In genomic region chr14:74638066-74638465, GRCh38 we compare ENCODE assay signal across 17 cellular contexts. TPM values are rescaled to one million over a fixed set of nuclear protein-coding genes. Genes with fewer than 3 reads are reported as not detected.
DNase-seq lines count a peak whose midpoint lies in the region; ATAC-seq, FAIRE-seq and TF ChIP-seq lines count a peak whose summit lies in the region.
"Had no signal": no experiment of that assay in that cellular context is flagged by ENCODE, and none has a peak within 500 bp of the region (broad histone marks: within the 10 kb centered on the region; RNA-seq: fewer than 3 reads in every experiment).

No MANE protein-coding gene starts in this region.

- CTCF ChIA-PET in GM12878 (lab: Yijun Ruan, JAX): interaction anchor here (0.6 to 1.9 kb wide), 5 partner anchors 14 to 26 kb away, joined by 3 to 7 read pairs (median 5); partner anchors contain the start of gene LTBP2

- no TSS peak for BruUV-seq in GM12878 (replicated peaks; lab: Mats Ljungman, UMichigan)

- no peak for TF ChIP-seq RAD21 in GM12878 (IDR thresholded peaks at IDR 0.05; ENCODE audit: insufficient read depth, low read depth, low read length)

- H3K9me3 ChIP-seq in GM12878 (replicated peaks; ENCODE audit: control insufficient read depth, insufficient read depth, low read length) (no peaks in the 10 kb centered on the region), esophagus squamous epithelium (no peaks in the 10 kb centered on the region), pancreas (no peaks in the 10 kb centered on the region)

- no peaks in the 10 kb centered on the region for H3K4me1 ChIP-seq in GM12878 (ENCODE audit: control insufficient read depth, insufficient read depth, low read length)
- peaks cover 0 to 32% (median 14%) of the 10 kb centered on the region in 3 donors for H3K4me1 ChIP-seq in esophagus squamous epithelium
- H3K4me1 ChIP-seq in pancreas: peaks cover 0 to 4% (median 0%) of the 10 kb centered on the region in 3 donors
- H3K4me1 ChIP-seq: parathyroid adenoma had no signal

- H4K20me1 ChIP-seq in GM12878 (ENCODE audit: control insufficient read depth, insufficient read depth): no peaks in the 10 kb centered on the region

- no peak overlapping the region for H3K4me2 ChIP-seq in GM12878 (ENCODE audit: control insufficient read depth, insufficient read depth)

- intact Hi-C loops in GM12878 (cut with micrococcal nuclease; ENCODE audit: unreplicated experiment) (no loop called here), esophagus squamous epithelium (cut with DNase I) (no loop called here), pancreas (cut with DNase I) (no loop called here)

- no peak for TF ChIP-seq CTCF in GM12878 (IDR thresholded peaks at IDR 0.05 in 2 of 3, conservative IDR thresholded peaks at IDR 0.05 in 1 of 3; ENCODE audit: control insufficient read depth in 2 of 3, extremely low read depth in 1 of 3, insufficient read depth in 1 of 3, low read depth in 3 of 3, low read length in 3 of 3)
- TF ChIP-seq CTCF in osteocyte (IDR thresholded peaks at IDR 0.05): no peak
- TF ChIP-seq CTCF in esophagus squamous epithelium (IDR thresholded peaks at IDR 0.05): no peak
- TF ChIP-seq CTCF in pancreas (IDR thresholded peaks at IDR 0.05): no peak

- H3K9ac ChIP-seq in GM12878 (ENCODE audit: control insufficient read depth, insufficient read depth, low read length): no peak overlapping the region
- H3K9ac ChIP-seq: parathyroid adenoma had no signal

- H3K27me3 Mint-ChIP-seq in osteocyte (ENCODE audit: unreplicated experiment): no peaks in the 10 kb centered on the region
- H3K27me3 Mint-ChIP-seq: central memory CD8-positive, alpha-beta T cell had no signal

- in situ Hi-C loops in GM12878 (cut with MboI): no loop called here

- ATAC-seq in GM12878 (peak; percentile 68), pancreas (no peak)
- no peak for ATAC-seq in stimulated activated effector memory CD8-positive, alpha-beta T cell treated with anti-CD3 and anti-CD28 coated beads, Interleukin-12 subunit alpha, Interleukin-12 subunit beta, amount 100 ng/mL, for 72 hours
- ATAC-seq: activated T-helper 17 cell treated with anti-CD3 and anti-CD28 coated beads, Interleukin-2, amount 50 U/mL, for 72 hours; left colon had no signal

- TF ChIP-seq POLR2A in GM12878 (IDR thresholded peaks at IDR 0.05; ENCODE audit: low read depth, low read length) (no peak), esophagus squamous epithelium (IDR thresholded peaks at IDR 0.05) (no peak)

- H3K79me2 ChIP-seq in GM12878 (ENCODE audit: control insufficient read depth, insufficient read depth, low read length): no peaks in the 10 kb centered on the region
- H3K79me2 ChIP-seq: parathyroid adenoma had no signal

- SMC1A ChIA-PET in GM12878 (lab: Charles Lee; ENCODE audit: uncharacterized antibody, unreplicated experiment): interaction anchor here (0.5 to 1.8 kb wide), 2 partner anchors 29 kb away, joined by 3 to 7 read pairs; no protein-coding TSS in a partner anchor

- H3K27ac Mint-ChIP-seq in osteocyte (ENCODE audit: unreplicated experiment): peak overlapping the region; percentile 27
- no peak overlapping the region for H3K27ac Mint-ChIP-seq in stimulated activated effector memory CD8-positive, alpha-beta T cell treated with anti-CD3 and anti-CD28 coated beads, Interleukin-12 subunit alpha, Interleukin-12 subunit beta, amount 100 ng/mL, for 72 hours
- H3K27ac Mint-ChIP-seq: activated T-helper 17 cell treated with anti-CD3 and anti-CD28 coated beads, Interleukin-2, amount 50 U/mL, for 72 hours; B cell had no signal

- POLR2A ChIA-PET in GM12878 (lab: Charles Lee): no interaction called here

- no peak overlapping the region for H3K27ac ChIP-seq in GM12878 (ENCODE audit: control insufficient read depth, insufficient read depth)
- H3K27ac ChIP-seq in esophagus squamous epithelium: peak overlapping the region in 1 of 4 donors; percentile 50
- H3K27ac ChIP-seq in pancreas: no peak overlapping the region
- H3K27ac ChIP-seq: parathyroid adenoma had no signal

- H3K27me3 ChIP-seq in GM12878 (replicated peaks in 1 of 2; ENCODE audit: control insufficient read depth in 2 of 2, insufficient read depth in 2 of 2, low read length in 1 of 2) (peaks cover 0 to 1% of the 10 kb centered on the region in 2 experiments; a peak in 2 of 4 replicates), esophagus squamous epithelium (peaks cover 0 to 11% (median 0%) of the 10 kb centered on the region in 4 donors), pancreas (no peaks in the 10 kb centered on the region)

- no peaks in the 10 kb centered on the region for H3K36me3 Mint-ChIP-seq in osteocyte (ENCODE audit: unreplicated experiment)
- no peaks in the 10 kb centered on the region for H3K36me3 Mint-ChIP-seq in stimulated activated effector memory CD8-positive, alpha-beta T cell treated with anti-CD3 and anti-CD28 coated beads, Interleukin-12 subunit alpha, Interleukin-12 subunit beta, amount 100 ng/mL, for 72 hours

- 35% methylated on average over 7 of the region's 7 CpGs for WGBS in GM12878 (ENCODE audit: insufficient coverage, insufficient replicate concordance, low lambda C conversion rate, missing lambda C conversion rate)
- WGBS in esophagus squamous epithelium, 2 donors: 53 to 66% methylated on average over 6 of the region's 7 CpGs
- 66 to 68% methylated on average over 7 of the region's 7 CpGs for WGBS in pancreas, 2 donors

- no peak overlapping the region for H3K4me3 Mint-ChIP-seq in osteocyte (ENCODE audit: unreplicated experiment)
- H3K4me3 Mint-ChIP-seq in stimulated activated effector memory CD8-positive, alpha-beta T cell treated with anti-CD3 and anti-CD28 coated beads, Interleukin-12 subunit alpha, Interleukin-12 subunit beta, amount 100 ng/mL, for 72 hours: no peak overlapping the region
- H3K4me3 Mint-ChIP-seq: activated T-helper 17 cell treated with anti-CD3 and anti-CD28 coated beads, Interleukin-2, amount 50 U/mL, for 72 hours; B cell; central memory CD8-positive, alpha-beta T cell had no signal

- no peak for TF ChIP-seq EP300 in GM12878 (IDR thresholded peaks at IDR 0.05; ENCODE audit: borderline replicate concordance in 1 of 2, control insufficient read depth in 1 of 2, low read depth in 2 of 2, low read length in 2 of 2)

- no peak overlapping the region for H2AFZ ChIP-seq in GM12878 (ENCODE audit: control insufficient read depth, low read depth, low read length)
- H2AFZ ChIP-seq: parathyroid adenoma had no signal

- H3K36me3 ChIP-seq in GM12878 (ENCODE audit: control insufficient read depth in 2 of 2, insufficient read depth in 2 of 2, low read length in 1 of 2) (no peaks in the 10 kb centered on the region), esophagus squamous epithelium (no peaks in the 10 kb centered on the region), pancreas (no peaks in the 10 kb centered on the region)

- RAD21 ChIA-PET in GM12878 (lab: Charles Lee; ENCODE audit: unreplicated experiment): interaction anchor here (1.1 to 1.3 kb wide), 2 partner anchors 23 to 29 kb away, joined by 3 to 4 read pairs; no protein-coding TSS in a partner anchor

- DNase-seq in DMS 273 treated with DMSO at 0.1 percent for 48 hours (lab: John Stamatoyannopoulos, UW) (peak; percentile 43), NCI-H2171 (lab: John Stamatoyannopoulos, UW) (peak; percentile 83), GM12878 (ENCODE audit: low read depth, low spot score) (no peak), osteocyte (ENCODE audit: extremely low spot score, unreplicated experiment) (no peak), esophagus squamous epithelium (lab: John Stamatoyannopoulos, UW) (no peak), pancreas (no peak)
- no peak for DNase-seq in stimulated activated effector memory CD8-positive, alpha-beta T cell treated with anti-CD3 and anti-CD28 coated beads, Interleukin-12 subunit alpha, Interleukin-12 subunit beta, amount 100 ng/mL, for 72 hours (ENCODE audit: low spot score in 2 of 2)
- DNase-seq: foreskin fibroblast; GDM1; left colon; NK-92 treated with Interleukin-12 subunit alpha and Interleukin-12 subunit beta, amount 100 ng/mL, for 24 hours; stimulated activated CD4-positive, alpha-beta T cell treated with anti-CD3 and anti-CD28 coated beads, Interleukin-4, amount 100 ng/mL, for 1 hour had no signal

- peaks cover 43% of the 10 kb centered on the region for H3K4me1 Mint-ChIP-seq in osteocyte (ENCODE audit: unreplicated experiment)
- peaks cover 7% of the 10 kb centered on the region for H3K4me1 Mint-ChIP-seq in stimulated activated effector memory CD8-positive, alpha-beta T cell treated with anti-CD3 and anti-CD28 coated beads, Interleukin-12 subunit alpha, Interleukin-12 subunit beta, amount 100 ng/mL, for 72 hours
- H3K4me1 Mint-ChIP-seq: activated T-helper 17 cell treated with anti-CD3 and anti-CD28 coated beads, Interleukin-2, amount 50 U/mL, for 72 hours; B cell had no signal

- no peaks in the 10 kb centered on the region for H3K9me3 Mint-ChIP-seq in osteocyte (ENCODE audit: unreplicated experiment)
- no peaks in the 10 kb centered on the region for H3K9me3 Mint-ChIP-seq in stimulated activated effector memory CD8-positive, alpha-beta T cell treated with anti-CD3 and anti-CD28 coated beads, Interleukin-12 subunit alpha, Interleukin-12 subunit beta, amount 100 ng/mL, for 72 hours
- H3K9me3 Mint-ChIP-seq: activated T-helper 17 cell treated with anti-CD3 and anti-CD28 coated beads, Interleukin-2, amount 50 U/mL, for 72 hours; central memory CD8-positive, alpha-beta T cell had no signal

- FAIRE-seq in GM12878 (lab: Jason Lieb, UNC) (no peak), pancreas (lab: Jason Lieb, UNC) (no peak)
- FAIRE-seq: H1 had no signal

- H3K4me3 ChIP-seq in GM12878 (no peak overlapping the region), esophagus squamous epithelium (no peak overlapping the region), pancreas (no peak overlapping the region)

RNA-seq across cellular contexts. Expression of gene LTBP2, which starts 26.0 kb away (rescaled TPM):
- total RNA-seq in GM12878 (2013; cell fraction: nucleolus; rRNA removed): 0.86 and 0.95 TPM in 2 replicates
- total RNA-seq in GM12878 (2014; rRNA removed) (0.06 and 0.16 TPM in 2 replicates), GM12878 (2014; rRNA removed; fragmentation: Illumina TruSeq; extraction: Trizol) (under 0.01 TPM in 1 of 2 replicates, not detected in the other), GM12878 (2021) (0.10 and 0.16 TPM in 2 replicates), osteocyte (377 and 379 TPM in 2 replicates), esophagus squamous epithelium (10 to 100 TPM; 10.3 to 41.6 (median 17.0) TPM), pancreas (10 to 100 TPM in 2 of 6 donors, 1 to 10 TPM in 4; 3.3 to 18.1 (median 5.5) TPM)
- 0.04 TPM for polyA plus RNA-seq in GM12878 (2011; ENCODE audit: low read depth)
- polyA plus RNA-seq in GM12878 (2011; rRNA removed) (0.05 and 0.10 TPM in 2 replicates), GM12878 (2014; fragmentation: Illumina TruSeq; extraction: Trizol) (0.03 TPM in 1 of 2 replicates, not detected in the other), GM12878 (2014; fragmentation: Nextera tagmentation; extraction: Ambion mirVana) (under 1 TPM; 0.05 to 0.07 TPM), GM12878 (2014; rRNA removed) (0.05 and 0.20 TPM in 2 replicates), GM12878 (2016; fragmentation: Nextera tagmentation; extraction: Ambion mirVana) (under 1 TPM; 0.08 to 0.23 TPM), pancreas (1 to 10 TPM; 1.8 to 2.5 TPM)
- 0.06 and 0.08 TPM in 2 replicates for polyA plus RNA-seq in GM12878 (2011; cell fraction: cytosol; rRNA removed)
- polyA plus RNA-seq in GM12878 (2011; cell fraction: nucleus; rRNA removed): 0.38 and 0.78 TPM in 2 replicates
- 0.06 and 0.15 TPM in 2 replicates for polyA plus RNA-seq in GM12878 (2012)
- under 0.01 and 0.26 TPM in 2 replicates for polyA minus RNA-seq in GM12878 (2011; rRNA and poly(A)+ RNA removed)
- polyA minus RNA-seq in GM12878 (2011; cell fraction: cytosol; rRNA and poly(A)+ RNA removed): not detected in 2 replicates
- polyA minus RNA-seq in GM12878 (2011; cell fraction: nucleus; rRNA and poly(A)+ RNA removed): 0.19 and 0.36 TPM in 2 replicates

Comparison
In these comparisons a context has a peak if more than half of its experiments do, and no peak if none do; other contexts are left out.
1. DNase-seq: peak in DMS 273 treated with DMSO at 0.1 percent for 48 hours (single experiment) and NCI-H2171 (single experiment); none in GM12878 (single experiment), osteocyte (single experiment), stimulated activated effector memory CD8-positive, alpha-beta T cell treated with anti-CD3 and anti-CD28 coated beads, Interleukin-12 subunit alpha, Interleukin-12 subunit beta, amount 100 ng/mL, for 72 hours (0 of 2), esophagus squamous epithelium (single experiment) and pancreas (0 of 6).